Comparison of ENCODE assay signal across 1 cellular context in the genomic region with DNA sequence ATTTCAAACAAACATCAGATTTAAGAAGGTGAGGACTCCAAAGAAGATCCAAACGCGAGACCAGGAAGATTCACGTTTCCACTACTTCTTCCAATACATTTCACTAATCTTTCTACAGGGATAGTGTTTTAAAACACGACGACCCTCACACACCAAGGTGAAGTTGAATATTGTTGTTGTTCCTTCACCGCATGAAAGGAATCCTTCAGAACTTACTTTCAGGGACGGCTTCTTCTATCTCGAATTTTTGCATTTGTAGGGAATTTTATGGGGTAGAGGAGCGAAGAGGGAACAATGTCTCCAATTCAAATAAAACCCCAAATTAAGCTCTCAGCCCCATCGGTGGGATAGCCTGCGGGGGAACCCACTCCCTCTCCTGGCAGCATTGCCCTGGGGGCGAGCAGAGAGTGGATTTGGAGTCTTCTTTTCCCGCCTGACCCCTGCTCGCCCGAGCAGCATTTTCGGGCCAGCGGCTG.
TF ChIP-seq lines count a peak whose summit lies in the region.

No MANE protein-coding gene starts in this region.

TF ChIP-seq in HCT116, 20 proteins besides CTCF, POLR2A, EP300 and RAD21 (continued from another document):
- TF ChIP-seq, protein P1, sequence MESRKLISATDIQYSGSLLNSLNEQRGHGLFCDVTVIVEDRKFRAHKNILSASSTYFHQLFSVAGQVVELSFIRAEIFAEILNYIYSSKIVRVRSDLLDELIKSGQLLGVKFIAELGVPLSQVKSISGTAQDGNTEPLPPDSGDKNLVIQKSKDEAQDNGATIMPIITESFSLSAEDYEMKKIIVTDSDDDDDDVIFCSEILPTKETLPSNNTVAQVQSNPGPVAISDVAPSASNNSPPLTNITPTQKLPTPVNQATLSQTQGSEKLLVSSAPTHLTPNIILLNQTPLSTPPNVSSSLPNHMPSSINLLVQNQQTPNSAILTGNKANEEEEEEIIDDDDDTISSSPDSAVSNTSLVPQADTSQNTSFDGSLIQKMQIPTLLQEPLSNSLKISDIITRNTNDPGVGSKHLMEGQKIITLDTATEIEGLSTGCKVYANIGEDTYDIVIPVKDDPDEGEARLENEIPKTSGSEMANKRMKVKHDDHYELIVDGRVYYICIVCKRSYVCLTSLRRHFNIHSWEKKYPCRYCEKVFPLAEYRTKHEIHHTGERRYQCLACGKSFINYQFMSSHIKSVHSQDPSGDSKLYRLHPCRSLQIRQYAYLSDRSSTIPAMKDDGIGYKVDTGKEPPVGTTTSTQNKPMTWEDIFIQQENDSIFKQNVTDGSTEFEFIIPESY (IDR thresholded peaks at IDR 0.05; ENCODE audit: extremely low read depth, insufficient replicate concordance, low read length), result no peak
- TF ChIP-seq EZH2 (IDR thresholded peaks at IDR 0.05), result no peak
- TF ChIP-seq ELF1 (IDR thresholded peaks at IDR 0.05; ENCODE audit: borderline replicate concordance, low read depth), result no peak
- TF ChIP-seq, protein P2, sequence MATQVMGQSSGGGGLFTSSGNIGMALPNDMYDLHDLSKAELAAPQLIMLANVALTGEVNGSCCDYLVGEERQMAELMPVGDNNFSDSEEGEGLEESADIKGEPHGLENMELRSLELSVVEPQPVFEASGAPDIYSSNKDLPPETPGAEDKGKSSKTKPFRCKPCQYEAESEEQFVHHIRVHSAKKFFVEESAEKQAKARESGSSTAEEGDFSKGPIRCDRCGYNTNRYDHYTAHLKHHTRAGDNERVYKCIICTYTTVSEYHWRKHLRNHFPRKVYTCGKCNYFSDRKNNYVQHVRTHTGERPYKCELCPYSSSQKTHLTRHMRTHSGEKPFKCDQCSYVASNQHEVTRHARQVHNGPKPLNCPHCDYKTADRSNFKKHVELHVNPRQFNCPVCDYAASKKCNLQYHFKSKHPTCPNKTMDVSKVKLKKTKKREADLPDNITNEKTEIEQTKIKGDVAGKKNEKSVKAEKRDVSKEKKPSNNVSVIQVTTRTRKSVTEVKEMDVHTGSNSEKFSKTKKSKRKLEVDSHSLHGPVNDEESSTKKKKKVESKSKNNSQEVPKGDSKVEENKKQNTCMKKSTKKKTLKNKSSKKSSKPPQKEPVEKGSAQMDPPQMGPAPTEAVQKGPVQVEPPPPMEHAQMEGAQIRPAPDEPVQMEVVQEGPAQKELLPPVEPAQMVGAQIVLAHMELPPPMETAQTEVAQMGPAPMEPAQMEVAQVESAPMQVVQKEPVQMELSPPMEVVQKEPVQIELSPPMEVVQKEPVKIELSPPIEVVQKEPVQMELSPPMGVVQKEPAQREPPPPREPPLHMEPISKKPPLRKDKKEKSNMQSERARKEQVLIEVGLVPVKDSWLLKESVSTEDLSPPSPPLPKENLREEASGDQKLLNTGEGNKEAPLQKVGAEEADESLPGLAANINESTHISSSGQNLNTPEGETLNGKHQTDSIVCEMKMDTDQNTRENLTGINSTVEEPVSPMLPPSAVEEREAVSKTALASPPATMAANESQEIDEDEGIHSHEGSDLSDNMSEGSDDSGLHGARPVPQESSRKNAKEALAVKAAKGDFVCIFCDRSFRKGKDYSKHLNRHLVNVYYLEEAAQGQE (IDR thresholded peaks at IDR 0.05; ENCODE audit: low read depth), result no peak
- TF ChIP-seq POLR2AphosphoS5 (IDR thresholded peaks at IDR 0.05; ENCODE audit: low read depth, low read length), result no peak
- TF ChIP-seq, protein P3, sequence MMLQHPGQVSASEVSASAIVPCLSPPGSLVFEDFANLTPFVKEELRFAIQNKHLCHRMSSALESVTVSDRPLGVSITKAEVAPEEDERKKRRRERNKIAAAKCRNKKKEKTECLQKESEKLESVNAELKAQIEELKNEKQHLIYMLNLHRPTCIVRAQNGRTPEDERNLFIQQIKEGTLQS (IDR thresholded peaks at IDR 0.05), result no peak
- TF ChIP-seq SP1 (IDR thresholded peaks at IDR 0.05; ENCODE audit: low read depth), result no peak; the same call in 1 of the 2 replicates
- TF ChIP-seq YY1 (IDR thresholded peaks at IDR 0.05; ENCODE audit: extremely low read depth, insufficient replicate concordance, low read depth, low read length), result no peak
- TF ChIP-seq ZNF274 (IDR thresholded peaks at IDR 0.05; ENCODE audit: low read depth, low read length), result no peak
- no peak for TF ChIP-seq EGR1 (IDR thresholded peaks at IDR 0.05; ENCODE audit: low read depth)
- no peak for TF ChIP-seq ZFX (IDR thresholded peaks at IDR 0.05)
- no peak for TF ChIP-seq SIN3A (IDR thresholded peaks at IDR 0.05; ENCODE audit: low read depth)
- TF ChIP-seq FOSL1 (IDR thresholded peaks at IDR 0.05; ENCODE audit: low read depth), result no peak
- TF ChIP-seq CBX3 (IDR thresholded peaks at IDR 0.05; ENCODE audit: low read depth), result no peak
- no peak for TF ChIP-seq TCF7L2 (IDR thresholded peaks at IDR 0.05; ENCODE audit: borderline replicate concordance, extremely low read depth, insufficient read depth, insufficient read length)
